In the genomic region with DNA sequence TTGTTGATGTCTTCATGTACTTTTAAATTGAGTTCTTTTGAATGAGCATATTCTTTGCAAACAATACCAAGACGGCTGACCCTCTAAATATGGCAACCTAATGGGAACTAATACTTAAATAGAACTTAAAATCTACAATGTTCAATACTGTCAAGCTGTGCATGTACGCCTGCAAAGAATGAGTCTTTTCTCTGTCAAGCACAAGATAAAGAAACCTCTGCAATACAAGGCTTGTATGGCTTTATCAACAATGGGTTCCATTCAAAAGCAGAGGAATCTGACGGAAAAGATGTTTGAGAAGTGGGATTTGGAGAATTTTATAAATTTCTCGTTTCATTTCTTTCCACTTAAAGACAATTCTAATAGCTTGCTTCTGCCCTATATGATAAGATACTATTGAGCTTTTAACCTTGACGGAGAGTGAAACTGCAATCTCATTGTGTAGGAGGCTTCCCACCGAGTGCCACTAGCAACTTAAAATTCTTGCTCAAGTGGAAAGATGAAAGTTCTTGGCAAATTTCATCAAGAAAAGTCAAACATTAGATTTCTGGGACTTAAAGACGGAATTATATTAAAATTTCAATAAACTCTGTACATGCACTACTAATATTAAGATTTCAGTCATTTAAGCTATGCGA, we compare ENCODE assay signal across 25 cellular contexts.
"Had no signal": no experiment of that assay in that cellular context is flagged by ENCODE, and none has a peak within 500 bp of the region (broad histone marks: within the 10 kb centered on the region; RNA-seq: fewer than 3 reads in every experiment).

No MANE protein-coding gene starts in this region.

- H3K9me3 ChIP-seq: gastroesophageal sphincter, heart left ventricle, mucosa of descending colon, pancreas, right lobe of liver, thoracic aorta, tibial nerve, upper lobe of left lung had no signal

- H3K4me1 ChIP-seq: gastroesophageal sphincter, heart left ventricle, neural progenitor cell, pancreas, right lobe of liver, tibial nerve, upper lobe of left lung had no signal

- H3K9ac ChIP-seq: neural progenitor cell had no signal

- H3K4me3 ChIP-seq: gastroesophageal sphincter, heart left ventricle, hepatocyte, lung, mucosa of descending colon, neural progenitor cell, pancreas, right lobe of liver, thoracic aorta, tibial nerve, upper lobe of left lung had no signal

- ATAC-seq: esophagus mucosa; gastroesophageal sphincter; heart left ventricle; left lobe of liver; mucosa of descending colon; natural killer cell treated with Interleukin-12 subunit alpha and Interleukin-12 subunit beta and Interleukin-15 and Interleukin-18, amount 100 ng/mL, for 72 hours; pancreas; right lobe of liver; stimulated activated naive B cell treated with anti-CD40 and anti-IgM and Interleukin-4, amounts not matched to agents 10 μg/mL and 1 μg/mL and 100 μg/mL, for 72 hours had no signal

- H3K79me2 ChIP-seq: hepatocyte had no signal

- H3K4me2 ChIP-seq: hepatocyte, neural progenitor cell had no signal

- H3K27me3 ChIP-seq: dorsolateral prefrontal cortex, gastroesophageal sphincter, hepatocyte, neural progenitor cell, pancreas, right lobe of liver, tibial nerve, upper lobe of left lung had no signal

- DNase-seq: dorsolateral prefrontal cortex; effector CD4-positive, alpha-beta T cell; foreskin fibroblast; heart left ventricle; kidney; mucosa of descending colon; naive B cell; occipital lobe; pancreas; right lobe of liver; small intestine; stimulated activated CD4-positive, alpha-beta T cell treated with anti-CD3 and anti-CD28 coated beads, Interleukin-15, amount 100 ng/mL, for 24 hours; stimulated activated CD4-positive, alpha-beta T cell treated with anti-CD3 and anti-CD28 coated beads, Interleukin-2, amount 100 ng/mL, for 48 hours; stimulated activated naive B cell treated with anti-CD40 and anti-IgM and Interleukin-4, amounts not matched to agents 10 μg/mL and 1 μg/mL and 100 μg/mL, for 72 hours; upper lobe of left lung had no signal

- H3K36me3 ChIP-seq: gastroesophageal sphincter, heart left ventricle, pancreas, right lobe of liver, thoracic aorta, tibial nerve, upper lobe of left lung had no signal

- H3K27ac ChIP-seq: dorsolateral prefrontal cortex, epithelial cell of prostate, gastroesophageal sphincter, heart left ventricle, hepatocyte, neural progenitor cell, pancreas, right lobe of liver, thoracic aorta, tibial nerve, upper lobe of left lung had no signal
